In the genomic region with DNA sequence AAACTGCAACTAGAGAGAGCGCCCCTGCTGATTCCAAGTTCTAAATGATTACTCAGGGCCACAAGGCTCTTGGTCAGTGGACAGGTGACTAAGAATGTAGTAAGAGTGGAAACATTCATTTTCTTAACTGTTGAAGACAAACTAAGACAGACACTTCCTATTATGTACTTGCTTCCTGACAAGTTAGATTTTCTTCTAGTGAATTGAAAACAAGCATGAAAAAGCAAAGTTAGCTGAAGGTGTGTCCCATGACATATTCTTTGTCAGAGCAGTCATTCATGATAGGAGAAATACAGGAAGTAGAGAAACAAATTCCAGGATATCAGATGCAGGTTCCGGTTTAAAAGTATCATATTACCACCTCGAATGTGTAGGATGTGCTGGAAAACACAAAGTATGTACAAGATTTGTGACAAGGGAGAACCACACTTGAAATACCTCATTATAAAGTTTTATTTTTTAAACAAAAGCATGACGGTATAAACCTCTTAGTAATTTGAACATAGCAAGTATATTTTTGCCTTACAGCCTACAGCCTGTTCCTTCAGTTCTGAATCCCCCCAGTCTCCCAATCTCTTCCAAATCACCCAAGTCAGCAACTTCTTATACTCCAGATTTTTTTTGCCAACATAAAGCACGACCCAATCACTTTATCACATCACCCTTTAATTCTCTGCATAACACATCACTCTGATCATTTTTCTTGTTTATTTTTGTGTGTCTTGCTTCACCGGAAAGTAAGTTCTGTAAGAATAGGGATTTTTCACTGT, we compare ENCODE assay signal across 9 cellular contexts. TPM values are rescaled to one million over a fixed set of nuclear protein-coding genes. Genes with fewer than 3 reads are reported as not detected.
DNase-seq lines count a peak whose midpoint lies in the region; ATAC-seq and TF ChIP-seq lines count a peak whose summit lies in the region.
"Had no signal": no experiment of that assay in that cellular context is flagged by ENCODE, and none has a peak within 500 bp of the region (broad histone marks: within the 10 kb centered on the region; RNA-seq: fewer than 3 reads in every experiment).

No MANE protein-coding gene starts in this region.

- H3K9me3 ChIP-seq in HEK293 (ENCODE audit: control insufficient read depth, insufficient read depth, low read depth, low read length) = no peaks in the 10 kb centered on the region

- DNase-seq in fibroblast of villous mesenchyme (ENCODE audit: low read depth) (peak; percentile 25), pulmonary artery endothelial cell (ENCODE audit: low read depth, low spot score) (peak; percentile 52), KG1 (lab: John Stamatoyannopoulos, UW) (no peak), dedifferentiated amniotic fluid mesenchymal stem cell (ENCODE audit: extremely low spot score) (no peak), NCI-H1105 (lab: John Stamatoyannopoulos, UW) (no peak)
- DNase-seq: NCI-H2081 had no signal

- POLR2A ChIA-PET in HEK293 (lab: Yijun Ruan, JAX) = interaction anchor here (0.5 kb wide), 1 partner anchor 755 kb away, joined by 4 read pairs; no protein-coding TSS in a partner anchor

- no peak overlapping the region for H3K4me3 ChIP-seq in HEK293 (ENCODE audit: low read depth, low read length)
- no peak overlapping the region for H3K4me3 ChIP-seq in fibroblast of villous mesenchyme (ENCODE audit: low read depth, low read length)

- H3K27ac ChIP-seq in HEK293 (ENCODE audit: extremely low read depth, low read depth, low read length) = peak overlapping the region; percentile 35; the same call in 1 of the 2 replicates

- peaks cover 77% of the 10 kb centered on the region for H3K4me1 ChIP-seq in HEK293 (ENCODE audit: control insufficient read depth, insufficient read depth, low read length)

- CTCF ChIA-PET in HEK293 (lab: Yijun Ruan, JAX) = interaction anchor here (2.0 kb wide), 1 partner anchor 30 kb away, joined by 8 read pairs; no protein-coding TSS in a partner anchor

- ATAC-seq in SK-N-SH treated with all-trans-retinoic acid at 6 μM for 48 hours (peak; percentile 51), HG02973 (IDR thresholded peaks at IDR 0.05; ENCODE audit: unreplicated experiment) (no peak)

- TF ChIP-seq CTCF in HEK293 (tag by site-specific recombination; IDR thresholded peaks at IDR 0.05) = no peak
- TF ChIP-seq CTCF in fibroblast of villous mesenchyme (IDR thresholded peaks at IDR 0.05; ENCODE audit: insufficient read depth, low read depth, low read length) = no peak

- H3K36me3 ChIP-seq in HEK293 (ENCODE audit: control insufficient read depth in 2 of 2, insufficient read depth in 1 of 2, low read length in 2 of 2) = peaks cover 5 to 8% of the 10 kb centered on the region in 2 experiments; a peak in 2 of 3 replicates

TF ChIP-seq in HEK293, 187 proteins besides CTCF, POLR2A, EP300 and RAD21 (continues in another document):
- no peak for TF ChIP-seq SP2 (tag by site-specific recombination; IDR thresholded peaks at IDR 0.05)
- no peak for TF ChIP-seq ZNF623 (tag by site-specific recombination; IDR thresholded peaks at IDR 0.05)
- TF ChIP-seq, protein P1, sequence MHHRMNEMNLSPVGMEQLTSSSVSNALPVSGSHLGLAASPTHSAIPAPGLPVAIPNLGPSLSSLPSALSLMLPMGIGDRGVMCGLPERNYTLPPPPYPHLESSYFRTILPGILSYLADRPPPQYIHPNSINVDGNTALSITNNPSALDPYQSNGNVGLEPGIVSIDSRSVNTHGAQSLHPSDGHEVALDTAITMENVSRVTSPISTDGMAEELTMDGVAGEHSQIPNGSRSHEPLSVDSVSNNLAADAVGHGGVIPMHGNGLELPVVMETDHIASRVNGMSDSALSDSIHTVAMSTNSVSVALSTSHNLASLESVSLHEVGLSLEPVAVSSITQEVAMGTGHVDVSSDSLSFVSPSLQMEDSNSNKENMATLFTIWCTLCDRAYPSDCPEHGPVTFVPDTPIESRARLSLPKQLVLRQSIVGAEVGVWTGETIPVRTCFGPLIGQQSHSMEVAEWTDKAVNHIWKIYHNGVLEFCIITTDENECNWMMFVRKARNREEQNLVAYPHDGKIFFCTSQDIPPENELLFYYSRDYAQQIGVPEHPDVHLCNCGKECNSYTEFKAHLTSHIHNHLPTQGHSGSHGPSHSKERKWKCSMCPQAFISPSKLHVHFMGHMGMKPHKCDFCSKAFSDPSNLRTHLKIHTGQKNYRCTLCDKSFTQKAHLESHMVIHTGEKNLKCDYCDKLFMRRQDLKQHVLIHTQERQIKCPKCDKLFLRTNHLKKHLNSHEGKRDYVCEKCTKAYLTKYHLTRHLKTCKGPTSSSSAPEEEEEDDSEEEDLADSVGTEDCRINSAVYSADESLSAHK (tag by site-specific recombination; IDR thresholded peaks at IDR 0.05) = no peak
- peak; percentile 54; the same call in 1 of the 2 replicates for TF ChIP-seq MZF1 (tag by site-specific recombination; IDR thresholded peaks at IDR 0.05; ENCODE audit: borderline replicate concordance)
- TF ChIP-seq KLF16 (tag by site-specific recombination; IDR thresholded peaks at IDR 0.05) = no peak
- TF ChIP-seq ZBTB44 (tag by site-specific recombination; IDR thresholded peaks at IDR 0.05) = no peak
- peak; percentile 24; the same call in 1 of the 2 replicates for TF ChIP-seq ZNF366 (tag by site-specific recombination; conservative IDR thresholded peaks at IDR 0.05)
- peak; percentile 58; the same call in 1 of the 2 replicates for TF ChIP-seq TRIM28 (IDR thresholded peaks at IDR 0.05; ENCODE audit: borderline replicate concordance, low read length)

TF ChIP-seq in SK-N-SH treated with all-trans-retinoic acid at 6 μM for 48 hours, 23 proteins besides CTCF, POLR2A, EP300 and RAD21:
- no peak for TF ChIP-seq PPARA (CRISPR knock-in tag; IDR thresholded peaks at IDR 0.05; ENCODE audit: borderline replicate concordance)
- no peak for TF ChIP-seq ZC3H10 (CRISPR knock-in tag; IDR thresholded peaks at IDR 0.05)
- no peak for TF ChIP-seq CSDC2 (CRISPR knock-in tag; IDR thresholded peaks at IDR 0.05)
- no peak for TF ChIP-seq CREB5 (CRISPR knock-in tag; IDR thresholded peaks at IDR 0.05; ENCODE audit: low read depth)
- no peak for TF ChIP-seq RARB (CRISPR knock-in tag; IDR thresholded peaks at IDR 0.05)

RNA-seq across cellular contexts. Expression of gene TSPAN3, which starts 6.2 kb away (rescaled TPM):
- 136 and 203 TPM in 2 replicates for total RNA-seq in fibroblast of villous mesenchyme
- 308 and 341 TPM in 2 replicates for total RNA-seq in pulmonary artery endothelial cell

Comparison
In these comparisons a context has a peak if more than half of its experiments do, and no peak if none do; other contexts are left out.
1. DNase-seq: peak in fibroblast of villous mesenchyme (single experiment) and pulmonary artery endothelial cell (single experiment); none in KG1 (single experiment), dedifferentiated amniotic fluid mesenchymal stem cell (single experiment) and NCI-H1105 (single experiment).